In the genomic region with DNA sequence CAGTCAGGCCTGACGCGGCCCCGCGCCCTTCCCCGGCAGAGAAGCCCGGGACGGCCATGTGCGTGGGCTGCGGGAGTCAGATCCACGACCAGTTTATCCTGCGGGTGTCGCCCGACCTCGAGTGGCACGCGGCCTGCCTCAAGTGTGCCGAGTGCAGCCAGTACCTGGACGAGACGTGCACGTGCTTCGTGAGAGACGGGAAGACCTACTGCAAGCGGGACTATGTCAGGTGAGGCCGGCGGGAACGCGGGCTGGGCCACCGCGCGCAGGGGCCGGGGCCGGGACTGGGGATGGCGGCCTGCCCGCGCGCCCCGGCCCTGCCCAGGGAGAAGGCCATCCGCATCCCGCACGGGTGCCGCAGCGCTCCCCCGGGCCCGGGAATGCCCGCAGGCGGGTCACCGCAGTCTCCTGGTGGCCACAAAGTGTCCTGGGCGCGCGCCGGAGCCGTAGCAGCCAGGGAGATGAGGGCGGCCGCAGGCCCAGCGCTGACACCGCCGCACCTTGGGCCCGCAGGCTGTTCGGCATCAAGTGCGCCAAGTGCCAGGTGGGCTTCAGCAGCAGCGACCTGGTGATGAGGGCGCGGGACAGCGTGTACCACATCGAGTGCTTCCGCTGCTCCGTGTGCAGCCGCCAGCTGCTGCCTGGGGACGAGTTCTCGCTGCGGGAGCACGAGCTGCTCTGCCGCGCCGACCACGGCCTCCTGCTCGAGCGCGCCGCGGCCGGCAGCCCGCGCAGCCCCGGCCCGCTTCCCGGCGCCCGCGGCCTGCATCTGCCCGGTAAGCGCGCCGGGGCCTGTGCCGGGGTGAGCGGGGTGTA, we compare ENCODE assay signal across 8 cellular contexts. TPM values are rescaled to one million over a fixed set of nuclear protein-coding genes. Genes with fewer than 3 reads are reported as not detected.
A peak's percentile ranks its signal among the peaks of the same experiment; 100 is the strongest.
DNase-seq lines count a peak whose midpoint lies in the region; ATAC-seq and TF ChIP-seq lines count a peak whose summit lies in the region.

No MANE protein-coding gene starts in this region.

- H4K20me1 ChIP-seq in GM23338 (replicated peaks; ENCODE audit: insufficient read depth), result peaks cover 10% of the 10 kb centered on the region

- H3K4me3 Mint-ChIP-seq in GM23338, result peak overlapping the region; percentile 83

- H3K36me3 Mint-ChIP-seq in GM23338 (ENCODE audit: low read depth), result peaks cover 2% of the 10 kb centered on the region; the same call in 2 of the 3 replicates

- H3K4me2 ChIP-seq in GM23338, result peak overlapping the region; percentile 71

- TF ChIP-seq CTCF in GM23338 (conservative IDR thresholded peaks at IDR 0.05; ENCODE audit: low read depth in 2 of 2), result no peak
- TF ChIP-seq CTCF in esophagus squamous epithelium (IDR thresholded peaks at IDR 0.05), result no peak
- no peak for TF ChIP-seq CTCF in sigmoid colon (IDR thresholded peaks at IDR 0.05)

- no peak for TF ChIP-seq EP300 in sigmoid colon (IDR thresholded peaks at IDR 0.05)

- H3K36me3 ChIP-seq in GM23338 (ENCODE audit: insufficient read depth) (no peaks in the 10 kb centered on the region), esophagus squamous epithelium (no peaks in the 10 kb centered on the region), sigmoid colon (no peaks in the 10 kb centered on the region)

- no peak overlapping the region for H3K27ac Mint-ChIP-seq in GM23338

- H3K9me2 ChIP-seq in GM23338 (ENCODE audit: insufficient read depth), result no peaks in the 10 kb centered on the region

- H3K4me1 ChIP-seq in GM23338 (ENCODE audit: insufficient read depth) (peaks cover 31% of the 10 kb centered on the region), esophagus squamous epithelium (peaks cover 48 to 81% (median 56%) of the 10 kb centered on the region in 3 donors), sigmoid colon (peaks cover 0 to 63% (median 46%) of the 10 kb centered on the region in 4 donors)

- peaks cover 12% of the 10 kb centered on the region for H3K9me3 Mint-ChIP-seq in GM23338

- no peaks in the 10 kb centered on the region for H3K9me3 ChIP-seq in esophagus squamous epithelium
- H3K9me3 ChIP-seq in sigmoid colon, result no peaks in the 10 kb centered on the region

- WGBS in esophagus squamous epithelium, 2 donors, result 4 to 10% methylated on average over 8 to 18 of the region's 96 CpGs
- 2 to 4% methylated on average over 96 of the region's 96 CpGs for WGBS in sigmoid colon, 2 donors

- peak overlapping the region; percentile 91 for H2AFZ ChIP-seq in GM23338

- H3K27me3 ChIP-seq in GM23338 (ENCODE audit: insufficient read depth), result peaks cover 92% of the 10 kb centered on the region
- H3K27me3 ChIP-seq in esophagus squamous epithelium, result peaks cover 24 to 100% (median 48%) of the 10 kb centered on the region in 4 donors
- peaks cover 65 to 99% (median 90%) of the 10 kb centered on the region in 3 donors for H3K27me3 ChIP-seq in sigmoid colon

- no peak overlapping the region for H3K27ac ChIP-seq in GM23338 (ENCODE audit: low read depth)
- peak overlapping the region in 3 of 4 donors; percentile 40 to 75 (median 65) for H3K27ac ChIP-seq in esophagus squamous epithelium
- H3K27ac ChIP-seq in sigmoid colon, result peak overlapping the region; percentile 24 to 75 (median 58)

- DNase-seq in GM23338 (ENCODE audit: low spot score) (peak; percentile 59), RPMI8226 (peak; percentile 70), esophagus squamous epithelium (lab: John Stamatoyannopoulos, UW) (no peak), sigmoid colon (no peak), cerebellar cortex (ENCODE audit: low spot score) (no peak), kidney glomerular epithelial cell (lab: John Stamatoyannopoulos, UW) (no peak), medulla oblongata (ENCODE audit: extremely low spot score) (no peak)
- DNase-seq in effector CD8-positive, alpha-beta T cell (lab: John Stamatoyannopoulos, UW), result no peak

- peaks cover 44% of the 10 kb centered on the region for H3K4me1 Mint-ChIP-seq in GM23338

- intact Hi-C loops in esophagus squamous epithelium (cut with DNase I) (no loop called here), sigmoid colon (cut with DNase I) (no loop called here)

- ATAC-seq in GM23338, result peak; percentile 0; the same call in 2 of the 3 replicates

- H3F3A ChIP-seq in GM23338 (replicated peaks; ENCODE audit: low read depth), result peaks cover 8% of the 10 kb centered on the region

- no peak for TF ChIP-seq POLR2A in esophagus squamous epithelium (IDR thresholded peaks at IDR 0.05)
- no peak for TF ChIP-seq POLR2A in sigmoid colon (IDR thresholded peaks at IDR 0.05)

- peaks cover 88% of the 10 kb centered on the region for H3K27me3 Mint-ChIP-seq in GM23338 (ENCODE audit: insufficient read depth, low read depth, poor library complexity)

- H3K79me2 ChIP-seq in GM23338 (replicated peaks; ENCODE audit: insufficient read depth), result no peaks in the 10 kb centered on the region

- peak overlapping the region; percentile 50 for H3K4me3 ChIP-seq in GM23338
- H3K4me3 ChIP-seq in esophagus squamous epithelium, result peak overlapping the region; percentile 11 to 66 (median 41)
- H3K4me3 ChIP-seq in sigmoid colon, result peak overlapping the region; percentile 18 to 50 (median 42)

TF ChIP-seq in GM23338, 12 proteins besides CTCF, POLR2A, EP300 and RAD21:
- TF ChIP-seq EZH2phosphoT487 (IDR thresholded peaks at IDR 0.05; ENCODE audit: unreplicated experiment) (peak; percentile 47), CREB1 (CRISPR knock-in tag; IDR thresholded peaks at IDR 0.05; ENCODE audit: low read depth) (no peak), EZH2 (IDR thresholded peaks at IDR 0.05; ENCODE audit: low read depth, unreplicated experiment) (peak; percentile 12)

RNA-seq across cellular contexts. Expression of a gene that starts 1.4 kb away (rescaled TPM):
- 2.2 and 2.7 TPM in 2 replicates for total RNA-seq in GM23338 (2014; rRNA removed; shearing (Covaris generic))
- 0.65 and 1.0 TPM in 2 replicates for polyA plus RNA-seq in GM23338 (2016; fragmentation: Nextera tagmentation; extraction: Ambion mirVana)
- under 1 TPM in 3 of 4 donors, not detected in 1; 0.22 to 0.95 (median 0.70) TPM for total RNA-seq in esophagus squamous epithelium
- 1 to 10 TPM; 2.2 to 6.4 (median 2.8) TPM for total RNA-seq in sigmoid colon
- 1 to 10 TPM in 1 of 3 donors, under 1 TPM in 1, not detected in 1; 0.52 to 2.4 TPM for polyA plus RNA-seq in sigmoid colon

RNA-seq across cellular contexts. Expression of a gene that starts 26.7 kb away (rescaled TPM):
- total RNA-seq in GM23338 (2014; rRNA removed; shearing (Covaris generic)), result 52.9 and 62.3 TPM in 2 replicates
- polyA plus RNA-seq in GM23338 (2016; fragmentation: Nextera tagmentation; extraction: Ambion mirVana) (61.7 and 69.1 TPM in 2 replicates), sigmoid colon (100 to 1,000 TPM; 191 to 476 (median 258) TPM)
- total RNA-seq in esophagus squamous epithelium (100 to 1,000 TPM in 1 of 4 donors, 10 to 100 TPM in 3; 56.6 to 125 (median 83.1) TPM), sigmoid colon (100 to 1,000 TPM in 1 of 4 donors, 10 to 100 TPM in 3; 58.4 to 102 (median 82.0) TPM)

Comparison
In these comparisons a context has a peak if more than half of its experiments do, and no peak if none do; other contexts are left out.
1. DNase-seq: peak in GM23338 (single experiment) and RPMI8226 (single experiment); none in esophagus squamous epithelium (single experiment), sigmoid colon (single experiment), cerebellar cortex (single experiment), kidney glomerular epithelial cell (single experiment), medulla oblongata (single experiment) and effector CD8-positive, alpha-beta T cell (single experiment).
2. Peak in every context shown above with its lines, with median percentiles within 50 percentile points of each other: H3K4me3 ChIP-seq.